In genomic region chr17:69560987-69561441, GRCh38 we compare ENCODE assay signal across 21 cellular contexts.
DNase-seq lines count a peak whose midpoint lies in the region; ATAC-seq and TF ChIP-seq lines count a peak whose summit lies in the region.
"Had no signal": no experiment of that assay in that cellular context is flagged by ENCODE, and none has a peak within 500 bp of the region (broad histone marks: within the 10 kb centered on the region; RNA-seq: fewer than 3 reads in every experiment).

No MANE protein-coding gene starts in this region.

- H3K27me3 Mint-ChIP-seq in CD8-positive, alpha-beta memory T cell, result no peaks in the 10 kb centered on the region
- H3K27me3 Mint-ChIP-seq: activated naive CD8-positive, alpha-beta T cell had no signal

- no peaks in the 10 kb centered on the region for H3K4me1 Mint-ChIP-seq in CD8-positive, alpha-beta memory T cell

- H3K36me3 Mint-ChIP-seq in CD8-positive, alpha-beta memory T cell, result peaks cover 0 to 1% (median 0%) of the 10 kb centered on the region in 3 donors

- H3K79me2 ChIP-seq in GM23248 (ENCODE audit: insufficient read depth) (no peaks in the 10 kb centered on the region), PC-3 (ENCODE audit: low read length) (no peaks in the 10 kb centered on the region)

- H3K4me3 ChIP-seq in GM23248 (no peak overlapping the region), PC-3 (ENCODE audit: low read length) (no peak overlapping the region), foreskin fibroblast (ENCODE audit: low read depth in 1 of 2, low read length in 2 of 2) (no peak overlapping the region), skeletal muscle satellite cell (ENCODE audit: low read length) (no peak overlapping the region), stomach (no peak overlapping the region)
- H3K4me3 ChIP-seq in CD8-positive, alpha-beta memory T cell (ENCODE audit: low read length), result no peak overlapping the region
- H3K4me3 ChIP-seq: body of pancreas, colonic mucosa, lower lobe of right lung, smooth muscle cell, suprapubic skin had no signal

- WGBS in GM23248 (ENCODE audit: low coverage in 1 of 2, low lambda C conversion rate in 2 of 2, missing lambda C conversion rate in 2 of 2), 2 experiments, result 2 to 4% methylated on average over 3 of the region's 3 CpGs
- 28 to 32% (median 32%) methylated on average over 3 of the region's 3 CpGs for WGBS in stomach, 5 donors

- CTCF ChIA-PET in PC-3 (lab: Charles Lee), result interaction anchor here (0.5 to 1.0 kb wide), 4 partner anchors 21 to 947 kb away, joined by 3 to 4 read pairs (median 3); no protein-coding TSS in a partner anchor
- CTCF ChIA-PET in CD8-positive, alpha-beta memory T cell (lab: Charles Lee), result interaction anchor here (1.4 kb wide), 1 partner anchor 10 kb away, joined by 4 read pairs; no protein-coding TSS in a partner anchor

- H3K9ac ChIP-seq in GM23248, result no peak overlapping the region
- no peak overlapping the region for H3K9ac ChIP-seq in PC-3 (ENCODE audit: low read length)
- H3K9ac ChIP-seq in skeletal muscle satellite cell (ENCODE audit: low read depth, low read length), result no peak overlapping the region

- H3K9me2 ChIP-seq in GM23248 (ENCODE audit: insufficient read depth) (no peaks in the 10 kb centered on the region), PC-3 (replicated peaks; ENCODE audit: low read length) (no peaks in the 10 kb centered on the region)

- ATAC-seq in PC-3 (peak; percentile 76), GM21619 (IDR thresholded peaks at IDR 0.05; ENCODE audit: unreplicated experiment) (no peak)
- ATAC-seq: activated CD4-positive, CD25-positive, alpha-beta regulatory T cell treated with anti-CD3 and anti-CD28 coated beads, Interleukin-2, amount 50 U/mL, for 24 hours; body of pancreas; HepG2; lower lobe of right lung had no signal

- no peak overlapping the region for H2AFZ ChIP-seq in GM23248
- H2AFZ ChIP-seq in PC-3 (ENCODE audit: low read length), result peak overlapping the region; percentile 33; the same call in 1 of the 2 replicates

- POLR2A ChIA-PET in PC-3 (lab: Charles Lee; ENCODE audit: unreplicated experiment), result interaction anchor here (0.6 to 0.8 kb wide), 2 partner anchors 21 to 578 kb away, joined by 3 to 4 read pairs; no protein-coding TSS in a partner anchor
- POLR2A ChIA-PET in CD8-positive, alpha-beta memory T cell (lab: Charles Lee), result no interaction called here

- no peaks in the 10 kb centered on the region for H3K9me3 Mint-ChIP-seq in CD8-positive, alpha-beta memory T cell
- H3K9me3 Mint-ChIP-seq: T-helper 2 cell treated with Interferon-gamma antibody and Interleukin-4, amounts not matched to agents 5 μg/mL and 100 μg/mL, for 36 hours had no signal

- TF ChIP-seq CTCF in PC-3 (conservative IDR thresholded peaks at IDR 0.05; ENCODE audit: low read depth, low read length) (no peak), foreskin fibroblast (IDR thresholded peaks at IDR 0.05; ENCODE audit: low read depth, low read length) (no peak), stomach (IDR thresholded peaks at IDR 0.05) (no peak)

- H3K27ac ChIP-seq in GM23248 (no peak overlapping the region), PC-3 (ENCODE audit: low read length) (peak overlapping the region; percentile 67), stomach (no peak overlapping the region)
- H3K27ac ChIP-seq in CD8-positive, alpha-beta memory T cell (ENCODE audit: low read depth, low read length), result no peak overlapping the region
- H3K27ac ChIP-seq: body of pancreas, colonic mucosa, lower lobe of right lung, suprapubic skin had no signal

- no peaks in the 10 kb centered on the region for H3K27me3 ChIP-seq in GM23248 (replicated peaks; ENCODE audit: insufficient read depth)
- H3K27me3 ChIP-seq in PC-3 (ENCODE audit: low read length), result no peaks in the 10 kb centered on the region
- no peaks in the 10 kb centered on the region for H3K27me3 ChIP-seq in skeletal muscle satellite cell (ENCODE audit: control insufficient read depth, insufficient read depth, low read length)
- H3K27me3 ChIP-seq in CD8-positive, alpha-beta memory T cell (ENCODE audit: insufficient read depth, low read length, poor library complexity, severe bottlenecking), result no peaks in the 10 kb centered on the region
- no peaks in the 10 kb centered on the region for H3K27me3 ChIP-seq in stomach
- H3K27me3 ChIP-seq: body of pancreas, colonic mucosa, suprapubic skin had no signal

- H3K9me3 ChIP-seq in GM23248 (ENCODE audit: low read depth), result no peaks in the 10 kb centered on the region
- no peaks in the 10 kb centered on the region for H3K9me3 ChIP-seq in PC-3 (ENCODE audit: low read length)
- no peaks in the 10 kb centered on the region for H3K9me3 ChIP-seq in skeletal muscle satellite cell (replicated peaks; ENCODE audit: low read length)
- no peaks in the 10 kb centered on the region for H3K9me3 ChIP-seq in CD8-positive, alpha-beta memory T cell (ENCODE audit: low read length)
- no peaks in the 10 kb centered on the region for H3K9me3 ChIP-seq in stomach
- H3K9me3 ChIP-seq: body of pancreas, colonic mucosa, lower lobe of right lung, suprapubic skin had no signal

- no peaks in the 10 kb centered on the region for H4K20me1 ChIP-seq in GM23248 (ENCODE audit: insufficient read depth)
- no peaks in the 10 kb centered on the region for H4K20me1 ChIP-seq in PC-3 (ENCODE audit: low read length)

- H3K4me2 ChIP-seq in GM23248 (ENCODE audit: unreplicated experiment), result peak overlapping the region; percentile 34
- H3K4me2 ChIP-seq in PC-3 (ENCODE audit: low read length), result peak overlapping the region; percentile 50
- peak overlapping the region; percentile 2 for H3K4me2 ChIP-seq in skeletal muscle satellite cell (ENCODE audit: low read length)
- H3K4me2 ChIP-seq: smooth muscle cell had no signal

- H3K4me3 Mint-ChIP-seq in CD8-positive, alpha-beta memory T cell, result no peak overlapping the region
- H3K4me3 Mint-ChIP-seq: activated naive CD8-positive, alpha-beta T cell; T-helper 2 cell treated with Interferon-gamma antibody and Interleukin-4, amounts not matched to agents 5 μg/mL and 100 μg/mL, for 36 hours had no signal

- peaks cover 15% of the 10 kb centered on the region for H3F3A ChIP-seq in GM23248 (ENCODE audit: insufficient read depth)
- H3F3A ChIP-seq in PC-3 (ENCODE audit: low read length, unreplicated experiment), result peaks cover 12% of the 10 kb centered on the region

- no peak overlapping the region for H3K27ac Mint-ChIP-seq in CD8-positive, alpha-beta memory T cell
- H3K27ac Mint-ChIP-seq: activated naive CD8-positive, alpha-beta T cell; T-helper 2 cell treated with Interferon-gamma antibody and Interleukin-4, amounts not matched to agents 5 μg/mL and 100 μg/mL, for 36 hours had no signal

- TF ChIP-seq EP300 in stomach (IDR thresholded peaks at IDR 0.05), result no peak

- in situ Hi-C loops in GM23248 (cut with MboI), result no loop called here

- H3K36me3 ChIP-seq in GM23248 (ENCODE audit: low read depth) (no peaks in the 10 kb centered on the region), PC-3 (ENCODE audit: low read depth, low read length) (no peaks in the 10 kb centered on the region), skeletal muscle satellite cell (ENCODE audit: insufficient read depth, low read length) (no peaks in the 10 kb centered on the region), stomach (no peaks in the 10 kb centered on the region)
- no peaks in the 10 kb centered on the region for H3K36me3 ChIP-seq in CD8-positive, alpha-beta memory T cell (ENCODE audit: insufficient read depth, low read length)
- H3K36me3 ChIP-seq: colonic mucosa, lower lobe of right lung, suprapubic skin had no signal

- DNase-seq in GM23248 (peak; percentile 66), PC-3 (peak; percentile 74), foreskin fibroblast (peak; percentile 26 to 53), stomach (no peak)
- DNase-seq in CD8-positive, alpha-beta memory T cell, result no peak
- DNase-seq: activated CD8-positive, alpha-beta memory T cell treated with anti-CD3 and anti-CD28 coated beads for 24 hours; body of pancreas; colonic mucosa; DMS 273 treated with DMSO at 0.1 percent for 48 hours; lower lobe of right lung; NCI-H1930; NCI-H524 treated with DMSO at 0.1 percent for 48 hours; stimulated activated CD4-positive, alpha-beta T cell treated with anti-CD3 and anti-CD28 coated beads, Interleukin-4, amount 100 ng/mL, for 24 hours had no signal

- no TSS peak for BruUV-seq in PC-3 (replicated peaks; lab: Mats Ljungman, UMichigan)

- H3K4me1 ChIP-seq in GM23248 (ENCODE audit: insufficient read depth), result peaks cover 10% of the 10 kb centered on the region
- H3K4me1 ChIP-seq in PC-3 (ENCODE audit: insufficient read depth, low read length), result peaks cover 30% of the 10 kb centered on the region
- H3K4me1 ChIP-seq in skeletal muscle satellite cell (ENCODE audit: control insufficient read depth, insufficient read depth, low read length), result peaks cover 6% of the 10 kb centered on the region
- no peaks in the 10 kb centered on the region for H3K4me1 ChIP-seq in CD8-positive, alpha-beta memory T cell (ENCODE audit: insufficient read depth, low read length)
- H3K4me1 ChIP-seq in stomach, result peaks cover 0 to 5% (median 2%) of the 10 kb centered on the region in 4 donors
- H3K4me1 ChIP-seq: body of pancreas, colonic mucosa, lower lobe of right lung, suprapubic skin had no signal

- intact Hi-C loops in PC-3 (cut with micrococcal nuclease), result loop anchor here (2.0 kb wide), 1 partner anchor 34 kb away; no protein-coding TSS in a partner anchor
- intact Hi-C loops in stomach (cut with DNase I; ENCODE audit: low total_unique reads), result loop anchor here (10.0 kb wide), 1 partner anchor 994 kb away; no protein-coding TSS in a partner anchor

- no peak for TF ChIP-seq POLR2A in stomach (IDR thresholded peaks at IDR 0.05)

Comparison
In these comparisons a context has a peak if more than half of its experiments do, and no peak if none do; other contexts are left out.
1. DNase-seq: peak in GM23248 (single experiment), PC-3 (single experiment) and foreskin fibroblast (2 of 2); none in CD8-positive, alpha-beta memory T cell (0 of 5) and stomach (single experiment).
2. Peak in every context shown above with its lines, with median percentiles within 50 percentile points of each other: H3K4me2 ChIP-seq.